In the genomic region with DNA sequence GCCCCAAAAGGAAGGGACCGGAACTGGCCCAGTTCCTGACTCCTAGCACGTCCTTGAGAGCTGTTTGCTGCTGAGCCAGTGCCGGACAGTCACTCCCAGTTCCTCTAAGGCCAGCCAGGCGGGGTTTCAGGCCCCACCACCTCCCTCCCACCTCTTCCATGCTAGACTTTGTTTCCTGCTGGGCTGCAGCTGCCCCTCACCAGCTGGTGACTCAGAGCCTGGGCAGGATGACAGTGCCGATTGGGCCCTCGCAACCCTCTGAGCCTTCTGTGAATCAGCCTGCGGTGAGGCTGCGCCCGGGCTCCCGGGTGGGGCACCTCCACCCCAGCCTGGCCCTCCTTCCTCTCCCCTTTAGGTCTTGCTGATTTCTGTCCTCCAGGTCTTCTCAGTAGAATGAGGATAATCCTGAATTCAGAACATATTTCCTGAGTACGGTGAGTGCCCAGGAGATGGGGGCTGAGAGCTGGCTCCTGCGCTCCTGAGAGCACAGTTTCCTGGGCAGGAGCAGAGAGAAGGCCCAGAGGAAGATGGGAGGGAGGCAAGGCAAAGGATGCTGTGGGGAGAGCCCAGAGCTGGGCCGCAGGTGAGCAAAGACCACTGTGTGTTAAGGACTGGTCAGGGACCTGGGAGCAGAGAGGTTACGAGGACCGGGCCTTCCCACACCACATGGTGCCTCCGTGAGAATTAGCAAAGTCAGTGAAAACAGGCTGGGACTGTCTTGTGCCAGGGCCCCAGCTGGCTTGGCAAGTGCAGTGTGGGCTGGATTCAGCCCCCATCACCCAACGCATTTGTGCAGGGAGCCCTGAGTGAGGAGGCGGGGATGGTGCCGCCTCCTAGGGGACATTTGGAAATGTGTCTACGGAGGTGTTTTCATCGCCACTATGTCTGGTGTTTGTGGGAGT, we compare ENCODE assay signal across 8 cellular contexts. TPM values are rescaled to one million over a fixed set of nuclear protein-coding genes. Genes with fewer than 3 reads are reported as not detected.
DNase-seq lines count a peak whose midpoint lies in the region; ATAC-seq and TF ChIP-seq lines count a peak whose summit lies in the region.

No MANE protein-coding gene starts in this region.

- H3K36me3 Mint-ChIP-seq in CD8-positive, alpha-beta T cell: no peaks in the 10 kb centered on the region
- no peaks in the 10 kb centered on the region for H3K36me3 Mint-ChIP-seq in stimulated activated memory B cell treated with anti-CD40 and anti-IgM and Interleukin-4, amounts not matched to agents 10 μg/mL and 1 μg/mL and 100 μg/mL, for 72 hours

- no peak overlapping the region for H3K4me3 ChIP-seq in CD8-positive, alpha-beta T cell (ENCODE audit: low read depth, low read length)
- H3K4me3 ChIP-seq in neural cell (ENCODE audit: low read length): no peak overlapping the region

- peak; percentile 24 to 85 (median 76) for DNase-seq in CD8-positive, alpha-beta T cell
- DNase-seq in HUDEP-2 (lab: John Stamatoyannopoulos, UW; ENCODE audit: unreplicated experiment in 76 of 76): peak in 73 of 76 experiments; percentile 17 to 93 (median 80)
- DNase-seq in RWPE1 (ENCODE audit: low spot score): peak; percentile 97
- peak; percentile 76 for DNase-seq in activated effector memory CD4-positive, alpha-beta T cell treated with Interleukin-2 at 50 U/mL for 16 hours
- DNase-seq in fibroblast of peridontal ligament (ENCODE audit: extremely low read depth): peak; percentile 97
- no peak for DNase-seq in SK-N-DZ (ENCODE audit: low spot score)

- H3K27me3 Mint-ChIP-seq in CD8-positive, alpha-beta T cell (ENCODE audit: low read depth): no peaks in the 10 kb centered on the region
- H3K27me3 Mint-ChIP-seq in stimulated activated memory B cell treated with anti-CD40 and anti-IgM and Interleukin-4, amounts not matched to agents 10 μg/mL and 1 μg/mL and 100 μg/mL, for 72 hours: peaks cover 59% of the 10 kb centered on the region

- no peaks in the 10 kb centered on the region for H3K9me3 ChIP-seq in CD8-positive, alpha-beta T cell (ENCODE audit: low read length)
- H3K9me3 ChIP-seq in neural cell (ENCODE audit: low read length): no peaks in the 10 kb centered on the region

- H3K4me3 Mint-ChIP-seq in CD8-positive, alpha-beta T cell: peak overlapping the region; percentile 26
- H3K4me3 Mint-ChIP-seq in stimulated activated memory B cell treated with anti-CD40 and anti-IgM and Interleukin-4, amounts not matched to agents 10 μg/mL and 1 μg/mL and 100 μg/mL, for 72 hours: no peak overlapping the region

- intact Hi-C loops in CD8-positive, alpha-beta T cell (cut with DNase I, micrococcal nuclease): loop anchor here in 1 of 2 experiments (1.0 kb wide), 1 partner anchor 10 kb away; a partner anchor contains a TSS

- no peak overlapping the region for H2AFZ ChIP-seq in neural cell (ENCODE audit: low read depth, low read length)

- no peak overlapping the region for H3K27ac ChIP-seq in CD8-positive, alpha-beta T cell (ENCODE audit: low read depth, low read length)
- H3K27ac ChIP-seq in RWPE1 (peak overlapping the region; percentile 99), neural cell (ENCODE audit: low read length) (no peak overlapping the region)

- no peak for TF ChIP-seq EP300 in neural cell (conservative IDR thresholded peaks at IDR 0.05; ENCODE audit: poor library complexity, severe bottlenecking)

- H3F3A ChIP-seq in neural cell (ENCODE audit: insufficient read depth, low read length, poor library complexity, severe bottlenecking): no peaks in the 10 kb centered on the region

- no peak overlapping the region for H3K9ac ChIP-seq in neural cell (ENCODE audit: low read length)

- H3K27me3 ChIP-seq in CD8-positive, alpha-beta T cell (ENCODE audit: insufficient read depth, low read length): no peaks in the 10 kb centered on the region
- H3K27me3 ChIP-seq in neural cell (ENCODE audit: insufficient read depth, low read depth, low read length): no peaks in the 10 kb centered on the region

- peaks cover 13% of the 10 kb centered on the region for H3K4me1 ChIP-seq in CD8-positive, alpha-beta T cell (ENCODE audit: insufficient read depth, low read length)

- no peak for TF ChIP-seq CTCF in CD8-positive, alpha-beta T cell (IDR thresholded peaks at IDR 0.05)
- TF ChIP-seq CTCF in RWPE1 (conservative IDR thresholded peaks at IDR 0.05; ENCODE audit: low read depth): no peak; the same call in 1 of the 2 replicates
- peak; percentile 8 for TF ChIP-seq CTCF in neural cell (IDR thresholded peaks at IDR 0.05; ENCODE audit: poor library complexity, severe bottlenecking)

- POLR2A ChIA-PET in CD8-positive, alpha-beta T cell (lab: Charles Lee): interaction anchor here (0.6 kb wide), 1 partner anchor 67 kb away, joined by 3 read pairs; no protein-coding TSS in a partner anchor
- POLR2A ChIA-PET in RWPE1 (lab: Yijun Ruan, JAX; ENCODE audit: low non-redundant PET): interaction anchor here (0.7 to 1.9 kb wide), 6 partner anchors 10 to 178 kb away, joined by 3 to 15 read pairs (median 6); no protein-coding TSS in a partner anchor

- no peaks in the 10 kb centered on the region for H3K79me2 ChIP-seq in neural cell (replicated peaks; ENCODE audit: insufficient read depth, low read length)

- H3K4me2 ChIP-seq in neural cell (ENCODE audit: low read length): no peak overlapping the region

- ATAC-seq in CD8-positive, alpha-beta T cell: peak; percentile 98
- ATAC-seq in stimulated activated memory B cell treated with anti-CD40 and anti-IgM and Interleukin-4, amounts not matched to agents 10 μg/mL and 1 μg/mL and 100 μg/mL, for 72 hours: peak; percentile 76

- H4K20me1 ChIP-seq in neural cell (ENCODE audit: insufficient read depth): no peaks in the 10 kb centered on the region

- no peaks in the 10 kb centered on the region for H3K9me2 ChIP-seq in neural cell (ENCODE audit: insufficient read depth, low read length)

- H3K4me1 Mint-ChIP-seq in CD8-positive, alpha-beta T cell (ENCODE audit: low read depth): peaks cover 13% of the 10 kb centered on the region
- peaks cover 31% of the 10 kb centered on the region for H3K4me1 Mint-ChIP-seq in stimulated activated memory B cell treated with anti-CD40 and anti-IgM and Interleukin-4, amounts not matched to agents 10 μg/mL and 1 μg/mL and 100 μg/mL, for 72 hours

- no peaks in the 10 kb centered on the region for H3K9me3 Mint-ChIP-seq in CD8-positive, alpha-beta T cell
- no peaks in the 10 kb centered on the region for H3K9me3 Mint-ChIP-seq in stimulated activated memory B cell treated with anti-CD40 and anti-IgM and Interleukin-4, amounts not matched to agents 10 μg/mL and 1 μg/mL and 100 μg/mL, for 72 hours

- no peak for TF ChIP-seq RAD21 in neural cell (conservative IDR thresholded peaks at IDR 0.05)

- peak overlapping the region; percentile 64 for H3K27ac Mint-ChIP-seq in CD8-positive, alpha-beta T cell
- H3K27ac Mint-ChIP-seq in stimulated activated memory B cell treated with anti-CD40 and anti-IgM and Interleukin-4, amounts not matched to agents 10 μg/mL and 1 μg/mL and 100 μg/mL, for 72 hours: no peak overlapping the region

- CTCF ChIA-PET in CD8-positive, alpha-beta T cell (lab: Charles Lee): interaction anchor here (0.6 to 2.5 kb wide), 8 partner anchors 8 to 350 kb away, joined by 3 to 14 read pairs (median 4); a partner anchor contains a TSS
- CTCF ChIA-PET in RWPE1 (lab: Yijun Ruan, JAX): interaction anchor here (0.5 to 1.6 kb wide), 7 partner anchors 9 to 345 kb away, joined by 3 to 7 read pairs (median 3); no protein-coding TSS in a partner anchor

- no peaks in the 10 kb centered on the region for H3K36me3 ChIP-seq in CD8-positive, alpha-beta T cell (ENCODE audit: insufficient read depth, low read length)
- H3K36me3 ChIP-seq in neural cell (ENCODE audit: insufficient read depth, low read length): no peaks in the 10 kb centered on the region

TF ChIP-seq in neural cell, 6 proteins besides CTCF, POLR2A, EP300 and RAD21:
- TF ChIP-seq SMC3 (conservative IDR thresholded peaks at IDR 0.05; ENCODE audit: poor library complexity) (no peak), MXI1 (conservative IDR thresholded peaks at IDR 0.05; ENCODE audit: poor library complexity, severe bottlenecking) (no peak), EZH2 (IDR thresholded peaks at IDR 0.05; ENCODE audit: borderline replicate concordance, insufficient read depth, low read length, poor library complexity, severe bottlenecking) (no peak)
- TF ChIP-seq, protein P1, sequence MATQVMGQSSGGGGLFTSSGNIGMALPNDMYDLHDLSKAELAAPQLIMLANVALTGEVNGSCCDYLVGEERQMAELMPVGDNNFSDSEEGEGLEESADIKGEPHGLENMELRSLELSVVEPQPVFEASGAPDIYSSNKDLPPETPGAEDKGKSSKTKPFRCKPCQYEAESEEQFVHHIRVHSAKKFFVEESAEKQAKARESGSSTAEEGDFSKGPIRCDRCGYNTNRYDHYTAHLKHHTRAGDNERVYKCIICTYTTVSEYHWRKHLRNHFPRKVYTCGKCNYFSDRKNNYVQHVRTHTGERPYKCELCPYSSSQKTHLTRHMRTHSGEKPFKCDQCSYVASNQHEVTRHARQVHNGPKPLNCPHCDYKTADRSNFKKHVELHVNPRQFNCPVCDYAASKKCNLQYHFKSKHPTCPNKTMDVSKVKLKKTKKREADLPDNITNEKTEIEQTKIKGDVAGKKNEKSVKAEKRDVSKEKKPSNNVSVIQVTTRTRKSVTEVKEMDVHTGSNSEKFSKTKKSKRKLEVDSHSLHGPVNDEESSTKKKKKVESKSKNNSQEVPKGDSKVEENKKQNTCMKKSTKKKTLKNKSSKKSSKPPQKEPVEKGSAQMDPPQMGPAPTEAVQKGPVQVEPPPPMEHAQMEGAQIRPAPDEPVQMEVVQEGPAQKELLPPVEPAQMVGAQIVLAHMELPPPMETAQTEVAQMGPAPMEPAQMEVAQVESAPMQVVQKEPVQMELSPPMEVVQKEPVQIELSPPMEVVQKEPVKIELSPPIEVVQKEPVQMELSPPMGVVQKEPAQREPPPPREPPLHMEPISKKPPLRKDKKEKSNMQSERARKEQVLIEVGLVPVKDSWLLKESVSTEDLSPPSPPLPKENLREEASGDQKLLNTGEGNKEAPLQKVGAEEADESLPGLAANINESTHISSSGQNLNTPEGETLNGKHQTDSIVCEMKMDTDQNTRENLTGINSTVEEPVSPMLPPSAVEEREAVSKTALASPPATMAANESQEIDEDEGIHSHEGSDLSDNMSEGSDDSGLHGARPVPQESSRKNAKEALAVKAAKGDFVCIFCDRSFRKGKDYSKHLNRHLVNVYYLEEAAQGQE (IDR thresholded peaks at IDR 0.05; ENCODE audit: borderline replicate concordance): no peak

RNA-seq across cellular contexts. Expression of a gene that starts 32.9 kb away (rescaled TPM):
- total RNA-seq in CD8-positive, alpha-beta T cell: 1 to 10 TPM; 7.7 to 8.9 TPM
- 42.5 and 66.2 TPM in 2 replicates for polyA plus RNA-seq in neural cell
- 99.6 and 157 TPM in 2 replicates for polyA minus RNA-seq in neural cell
- 39.9 and 64.1 TPM in 2 replicates for polyA plus RNA-seq in SK-N-DZ (2014; cell fraction: cytosol; rRNA removed)
- polyA plus RNA-seq in SK-N-DZ (2014; cell fraction: nucleus; rRNA removed): 25.0 and 104 TPM in 2 replicates
